In genomic region chr9:79613145-79613544, GRCh38 we compare ENCODE assay signal across 16 cellular contexts.
"Had no signal": no experiment of that assay in that cellular context is flagged by ENCODE, and none has a peak within 500 bp of the region (broad histone marks: within the 10 kb centered on the region; RNA-seq: fewer than 3 reads in every experiment).

No MANE protein-coding gene starts in this region.

- H3K27ac Mint-ChIP-seq: activated CD8-positive, alpha-beta T cell treated with anti-CD3 and anti-CD28 coated beads, Interleukin-2, amount 10 ng/mL, durations not matched to agents 7 days and 5 days; activated T-helper 1 cell treated with anti-CD3 and anti-CD28 coated beads, Interleukin-12 subunit alpha, Interleukin-12 subunit beta, Interleukin-2, Interleukin-4 antibody, amounts not matched to agents 30 ng/mL and 10 ng/mL and 1 ng/mL, durations not matched to agents 14 hours and 24 hours and 36 hours; stimulated activated naive CD8-positive, alpha-beta T cell treated with anti-CD3 and anti-CD28 coated beads, Interleukin-15, amount 100 ng/mL, for 72 hours had no signal

- H3K4me3 ChIP-seq: esophagus squamous epithelium, heart left ventricle, pancreas had no signal

- H3K4me3 Mint-ChIP-seq: activated CD8-positive, alpha-beta T cell treated with anti-CD3 and anti-CD28 coated beads, Interleukin-2, amount 10 ng/mL, durations not matched to agents 7 days and 5 days; activated T-helper 1 cell treated with anti-CD3 and anti-CD28 coated beads, Interleukin-12 subunit alpha, Interleukin-12 subunit beta, Interleukin-2, Interleukin-4 antibody, amounts not matched to agents 30 ng/mL and 10 ng/mL and 1 ng/mL, durations not matched to agents 14 hours and 24 hours and 36 hours; stimulated activated naive CD8-positive, alpha-beta T cell treated with anti-CD3 and anti-CD28 coated beads, Interleukin-15, amount 100 ng/mL, for 72 hours had no signal

- FAIRE-seq: pancreas had no signal

- H3K4me1 ChIP-seq: foreskin keratinocyte had no signal

- H3K36me3 ChIP-seq: esophagus squamous epithelium, heart left ventricle, pancreas had no signal

- DNase-seq: activated CD4-positive, alpha-beta T cell treated with anti-CD3 and anti-CD28 coated beads for 4 hours; activated CD8-positive, alpha-beta T cell treated with anti-CD3 and anti-CD28 coated beads, Interleukin-2, amount 10 ng/mL, durations not matched to agents 7 days and 5 days; activated naive CD4-positive, alpha-beta T cell; aorta; esophagus squamous epithelium; foreskin keratinocyte; heart left ventricle; islet precursor cell; mammary epithelial cell; pancreas; retina; stimulated activated CD4-positive, alpha-beta T cell treated with anti-CD3 and anti-CD28 coated beads, Interleukin-4, amount 100 ng/mL, for 1 hour; stimulated activated naive CD8-positive, alpha-beta T cell treated with anti-CD3 and anti-CD28 coated beads, Interleukin-15, amount 100 ng/mL, for 72 hours; SW 1271 had no signal

- H3K9me3 Mint-ChIP-seq: activated T-helper 1 cell treated with anti-CD3 and anti-CD28 coated beads, Interleukin-12 subunit alpha, Interleukin-12 subunit beta, Interleukin-2, Interleukin-4 antibody, amounts not matched to agents 30 ng/mL and 10 ng/mL and 1 ng/mL, durations not matched to agents 14 hours and 24 hours and 36 hours; stimulated activated naive CD8-positive, alpha-beta T cell treated with anti-CD3 and anti-CD28 coated beads, Interleukin-15, amount 100 ng/mL, for 72 hours had no signal

- H3K27ac ChIP-seq: foreskin keratinocyte, pancreas had no signal

- H3K27me3 ChIP-seq: esophagus squamous epithelium, foreskin keratinocyte, heart left ventricle, pancreas had no signal

- ATAC-seq: activated CD8-positive, alpha-beta T cell treated with anti-CD3 and anti-CD28 coated beads, Interleukin-2, amount 10 ng/mL, durations not matched to agents 7 days and 5 days; foreskin keratinocyte; heart left ventricle; left lobe of liver; pancreas; stimulated activated naive CD8-positive, alpha-beta T cell treated with anti-CD3 and anti-CD28 coated beads, Interleukin-15, amount 100 ng/mL, for 72 hours had no signal

- H3K9me3 ChIP-seq: esophagus squamous epithelium, heart left ventricle, pancreas had no signal

- H3K27me3 Mint-ChIP-seq: stimulated activated naive CD8-positive, alpha-beta T cell treated with anti-CD3 and anti-CD28 coated beads, Interleukin-15, amount 100 ng/mL, for 72 hours had no signal
